Comparison of ENCODE assay signal across 22 cellular contexts in the genomic region with DNA sequence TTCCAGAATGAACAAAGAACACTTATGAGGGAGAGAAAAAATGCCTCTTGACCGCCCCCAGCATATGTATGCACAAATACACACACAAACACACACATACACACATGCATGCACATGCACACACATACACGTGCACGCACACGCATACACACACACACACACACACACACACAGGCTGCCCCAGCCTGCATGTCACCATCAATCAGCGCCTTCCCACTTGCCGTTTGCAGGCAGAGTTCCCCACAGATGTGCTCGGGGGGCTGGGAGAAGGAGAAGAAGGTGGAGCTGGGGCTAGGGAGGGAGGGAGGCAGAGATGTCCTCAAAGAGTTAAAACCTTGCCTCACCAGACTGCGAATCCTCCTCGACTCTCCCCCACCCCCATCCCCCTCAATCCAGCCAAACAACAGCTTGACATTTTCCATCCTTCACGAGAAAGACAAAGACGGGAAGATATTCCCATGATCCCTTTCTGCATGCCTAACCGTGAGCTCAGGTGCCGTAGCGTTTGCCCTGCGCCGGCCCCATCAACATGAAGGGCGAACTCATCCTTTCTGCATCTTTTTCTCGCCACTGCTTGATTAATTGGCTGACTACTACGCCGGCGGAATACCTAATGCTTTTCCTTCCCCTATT.
"Had no signal": no experiment of that assay in that cellular context is flagged by ENCODE, and none has a peak within 500 bp of the region (broad histone marks: within the 10 kb centered on the region; RNA-seq: fewer than 3 reads in every experiment).

No MANE protein-coding gene starts in this region.

- DNase-seq: activated CD4-positive, alpha-beta memory T cell treated with anti-CD3 and anti-CD28 coated beads, Interleukin-2, amount 10 ng/mL, durations not matched to agents 7 days and 5 days; activated CD4-positive, alpha-beta T cell treated with anti-CD3 and anti-CD28 coated beads, Interleukin-2, amount 10 ng/mL, durations not matched to agents 24 days and 14 days; activated effector memory CD4-positive, alpha-beta T cell treated with Interleukin-2 at 50 U/mL for 16 hours; activated naive CD4-positive, alpha-beta T cell treated with anti-CD3 and anti-CD28 coated beads for 36 hours; activated naive CD8-positive, alpha-beta T cell treated with anti-CD3 and anti-CD28 coated beads, Interleukin-2, amount 10 ng/mL, durations not matched to agents 7 days and 5 days; activated T-cell treated with anti-CD3 and anti-CD28 coated beads, Interleukin-2, amount 50 U/mL, for 72 hours; amniotic stem cell; effector CD4-positive, alpha-beta T cell; foreskin melanocyte; left ventricle myocardium superior; mammary epithelial cell; naive thymus-derived CD8-positive, alpha-beta T cell; occipital lobe; sigmoid colon; stimulated activated CD4-positive, alpha-beta T cell treated with anti-CD3 and anti-CD28 coated beads, Interleukin-15, amount 100 ng/mL, for 24 hours; stimulated activated CD8-positive, alpha-beta memory T cell treated with anti-CD3 and anti-CD28 coated beads, Interleukin-4, amount 100 ng/mL, for 48 hours; stimulated activated naive B cell treated with anti-CD40 and anti-IgM and Interleukin-4, amounts not matched to agents 10 μg/mL and 1 μg/mL and 100 μg/mL, for 72 hours; T-helper 17 cell; testis had no signal

- H3K27ac ChIP-seq: cardiac muscle cell, hepatocyte, sigmoid colon, testis had no signal

- H3K4me3 ChIP-seq: cardiac muscle cell, hepatocyte, sigmoid colon, smooth muscle cell, testis had no signal

- H2AFZ ChIP-seq: hepatocyte had no signal

- H3K4me2 ChIP-seq: hepatocyte, smooth muscle cell had no signal

- H3K4me1 ChIP-seq: testis had no signal

- H3K9me3 ChIP-seq: sigmoid colon, testis had no signal

- H3K36me3 ChIP-seq: cardiac muscle cell, sigmoid colon had no signal

- H3K27me3 ChIP-seq: sigmoid colon, testis had no signal
